Comparison of ENCODE assay signal across 32 cellular contexts in genomic region chr16:822174-822908, GRCh38. TPM values are rescaled to one million over a fixed set of nuclear protein-coding genes. Genes with fewer than 3 reads are reported as not detected.
"Had no signal": no experiment of that assay in that cellular context is flagged by ENCODE, and none has a peak within 500 bp of the region (broad histone marks: within the 10 kb centered on the region; RNA-seq: fewer than 3 reads in every experiment).

No MANE protein-coding gene starts in this region.

- H3K9me3 Mint-ChIP-seq: activated CD4-positive, alpha-beta memory T cell treated with anti-CD3 and anti-CD28 coated beads, Interleukin-2, amount 10 ng/mL, durations not matched to agents 7 days and 5 days; activated naive CD4-positive, alpha-beta T cell treated with anti-CD3 and anti-CD28 coated beads for 36 hours; activated T-helper 17 cell treated with anti-CD3 and anti-CD28 coated beads, Interleukin-2, amount 50 U/mL, for 72 hours; central memory CD8-positive, alpha-beta T cell had no signal

- H3K4me1 Mint-ChIP-seq: activated T-helper 17 cell treated with anti-CD3 and anti-CD28 coated beads, Interleukin-2, amount 50 U/mL, for 72 hours; central memory CD8-positive, alpha-beta T cell had no signal

- H3K9me3 ChIP-seq: SK-N-SH had no signal

- H3K4me3 ChIP-seq: SJCRH30 had no signal

- H3K27ac ChIP-seq: SJCRH30, VCaP had no signal

- ATAC-seq: activated CD4-positive, alpha-beta T cell treated with anti-CD3 and anti-CD28 coated beads for 36 hours; activated T-helper 17 cell treated with anti-CD3 and anti-CD28 coated beads, Interleukin-2, amount 50 U/mL, for 72 hours had no signal

- H3K36me3 Mint-ChIP-seq: activated naive CD8-positive, alpha-beta T cell; brain had no signal

- H3K4me3 Mint-ChIP-seq: activated CD4-positive, alpha-beta memory T cell treated with anti-CD3 and anti-CD28 coated beads, Interleukin-2, amount 10 ng/mL, durations not matched to agents 7 days and 5 days; activated CD4-positive, alpha-beta T cell treated with anti-CD3 and anti-CD28 coated beads for 36 hours; activated naive CD4-positive, alpha-beta T cell treated with anti-CD3 and anti-CD28 coated beads for 36 hours; activated naive CD8-positive, alpha-beta T cell; activated T-helper 17 cell treated with anti-CD3 and anti-CD28 coated beads, Interleukin-2, amount 50 U/mL, for 72 hours; central memory CD8-positive, alpha-beta T cell had no signal

- H3K9ac ChIP-seq: SK-N-SH had no signal

- H3K36me3 ChIP-seq: SJCRH30 had no signal

- H3K27ac Mint-ChIP-seq: activated CD4-positive, alpha-beta memory T cell treated with anti-CD3 and anti-CD28 coated beads, Interleukin-2, amount 10 ng/mL, durations not matched to agents 7 days and 5 days; activated CD4-positive, alpha-beta T cell treated with anti-CD3 and anti-CD28 coated beads for 36 hours; activated naive CD4-positive, alpha-beta T cell treated with anti-CD3 and anti-CD28 coated beads for 36 hours; activated naive CD8-positive, alpha-beta T cell; activated T-helper 17 cell treated with anti-CD3 and anti-CD28 coated beads, Interleukin-2, amount 50 U/mL, for 72 hours had no signal

- DNase-seq: activated CD4-positive, alpha-beta memory T cell treated with anti-CD3 and anti-CD28 coated beads, Interleukin-2, amount 10 ng/mL, durations not matched to agents 7 days and 5 days; activated CD4-positive, alpha-beta T cell treated with anti-CD3 and anti-CD28 coated beads for 36 hours; activated CD4-positive, alpha-beta T cell treated with anti-CD3 and anti-CD28 coated beads, Interleukin-2, amount 50 U/mL, for 1 hour; activated gamma-delta T cell; activated naive CD4-positive, alpha-beta T cell treated with anti-CD3 and anti-CD28 coated beads for 36 hours; activated T-cell treated with anti-CD3 and anti-CD28 coated beads for 4 hours; activated T-cell treated with anti-CD3 and anti-CD28 coated beads, Interleukin-2, amount 50 U/mL, for 48 hours; amygdala; Karpas-422; MM.1S; NCI-H1105; NCI-H1436 treated with DMSO at 0.1 percent for 48 hours; NCI-H187; NCI-H2081; NCI-H2227 treated with DMSO at 0.1 percent for 48 hours; NCI-H446 treated with DMSO at 0.1 percent for 48 hours; NCI-H524 treated with DMSO at 0.1 percent for 48 hours; NCI-H82; Right ventricle myocardium superior; RPMI8226; SJCRH30; SK-N-SH; T-helper 1 cell had no signal

- H3K27me3 Mint-ChIP-seq: activated naive CD8-positive, alpha-beta T cell; activated T-helper 17 cell treated with anti-CD3 and anti-CD28 coated beads, Interleukin-2, amount 50 U/mL, for 72 hours had no signal

- H3K4me2 ChIP-seq: SK-N-SH had no signal

RNA-seq across cellular contexts. Expression of gene GNG13, which starts 21.8 kb away (rescaled TPM):
- total RNA-seq: activated CD4-positive, alpha-beta memory T cell treated with anti-CD3 and anti-CD28 coated beads, Interleukin-2, amount 10 ng/mL, durations not matched to agents 7 days and 5 days; activated CD4-positive, alpha-beta T cell treated with anti-CD3 and anti-CD28 coated beads for 36 hours; activated CD8-positive, alpha-beta memory T cell treated with anti-CD3 and anti-CD28 coated beads for 36 hours; activated naive CD4-positive, alpha-beta T cell treated with anti-CD3 and anti-CD28 coated beads for 36 hours; activated T-helper 17 cell treated with anti-CD3 and anti-CD28 coated beads, Interleukin-2, amount 50 U/mL, for 72 hours; astrocyte; OCI-LY7; Right ventricle myocardium superior; SJCRH30; T-helper 2 cell treated with Interferon-gamma antibody and Interleukin-4, amounts not matched to agents 100 ng/mL and 5 ng/mL, for 36 hours had no signal
